Comparison of ENCODE assay signal across 31 cellular contexts in the genomic region with DNA sequence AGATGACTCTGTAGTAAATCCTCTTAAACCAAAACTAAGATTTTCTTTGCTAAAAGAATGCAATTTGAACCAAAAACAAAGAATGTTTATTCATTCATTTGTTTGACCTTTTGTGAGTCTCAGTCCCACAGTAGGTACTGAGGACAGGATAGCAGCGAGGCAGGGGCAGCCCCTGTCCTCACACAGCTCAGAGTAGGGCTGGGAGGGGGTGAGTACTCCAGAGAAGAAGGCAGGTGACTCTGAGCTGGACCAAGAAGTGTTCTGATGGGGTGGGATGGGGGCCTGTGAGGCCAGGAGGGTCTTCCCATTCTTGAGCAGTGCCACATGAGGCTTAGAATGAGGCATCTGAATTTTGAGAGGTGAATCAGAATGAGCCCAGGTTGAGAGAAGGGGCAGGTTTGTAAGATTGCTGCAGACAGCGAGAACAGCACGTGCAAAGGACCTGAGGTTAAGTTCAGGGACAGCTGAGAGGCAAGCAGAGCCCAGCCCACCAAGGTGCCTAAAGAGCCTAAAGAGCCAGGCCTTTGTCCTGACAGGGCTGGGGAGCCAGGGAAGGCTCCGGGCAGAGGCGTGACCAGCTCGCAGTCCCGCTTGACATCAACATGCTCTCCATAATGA. TPM values are rescaled to one million over a fixed set of nuclear protein-coding genes. Genes with fewer than 3 reads are reported as not detected.
A peak's percentile ranks its signal among the peaks of the same experiment; 100 is the strongest.
DNase-seq lines count a peak whose midpoint lies in the region; ATAC-seq, FAIRE-seq and TF ChIP-seq lines count a peak whose summit lies in the region.
"Had no signal": no experiment of that assay in that cellular context is flagged by ENCODE, and none has a peak within 500 bp of the region (broad histone marks: within the 10 kb centered on the region; RNA-seq: fewer than 3 reads in every experiment).

No MANE protein-coding gene starts in this region.

- peaks cover 22% of the 10 kb centered on the region for H3K4me1 Mint-ChIP-seq in mesothelial cell of epicardium
- H3K4me1 Mint-ChIP-seq: activated naive CD4-positive, alpha-beta T cell treated with anti-CD3 and anti-CD28 coated beads, Interleukin-2, amount 50 U/mL, for 24 hours had no signal

- H3K27me3 ChIP-seq in DND-41 (ENCODE audit: insufficient read depth, low read length, poor library complexity) (no peaks in the 10 kb centered on the region), body of pancreas (no peaks in the 10 kb centered on the region)
- H3K27me3 ChIP-seq: cardiac muscle cell, heart right ventricle, SJSA1, tibial nerve had no signal

- TF ChIP-seq POLR2A in A549 (IDR thresholded peaks at IDR 0.05; ENCODE audit: low read length) (no peak), body of pancreas (IDR thresholded peaks at IDR 0.05) (no peak)

- 84% methylated on average over 7 of the region's 7 CpGs for WGBS in A549 (ENCODE audit: missing lambda C conversion rate)
- WGBS in body of pancreas, 2 donors: 79 to 85% methylated on average over 7 of the region's 7 CpGs

- H2AFZ ChIP-seq in DND-41 (ENCODE audit: low read depth, low read length) (no peak overlapping the region), OCI-LY7 (ENCODE audit: low read length) (peak overlapping the region; percentile 56; the same call in 1 of the 2 replicates)

- CTCF ChIA-PET in A549 (lab: Yijun Ruan, JAX) (interaction anchor here (0.9 to 1.7 kb wide), 3 partner anchors 9 to 155 kb away, joined by 3 read pairs; no protein-coding TSS in a partner anchor), OCI-LY7 (lab: Charles Lee; ENCODE audit: unreplicated experiment) (no interaction called here)

- H4K20me1 ChIP-seq in DND-41 (ENCODE audit: insufficient read depth, low read length): no peaks in the 10 kb centered on the region
- no peaks in the 10 kb centered on the region for H4K20me1 ChIP-seq in OCI-LY7 (ENCODE audit: insufficient read depth, low read length)

- H3K27ac Mint-ChIP-seq in mesothelial cell of epicardium: peak overlapping the region; percentile 89
- H3K27ac Mint-ChIP-seq: activated CD4-positive, alpha-beta memory T cell treated with anti-CD3 and anti-CD28 coated beads for 36 hours; activated naive CD4-positive, alpha-beta T cell treated with anti-CD3 and anti-CD28 coated beads, Interleukin-2, amount 50 U/mL, for 24 hours; effector memory CD8-positive, alpha-beta T cell had no signal

- H3K36me3 ChIP-seq in DND-41 (ENCODE audit: insufficient read depth, low read length) (no peaks in the 10 kb centered on the region), OCI-LY7 (ENCODE audit: insufficient read depth, low read length) (no peaks in the 10 kb centered on the region), body of pancreas (replicated peaks in 1 of 2; ENCODE audit: insufficient read depth in 1 of 2, low read depth in 2 of 2) (no peaks in the 10 kb centered on the region)
- H3K36me3 ChIP-seq: cardiac muscle cell, heart right ventricle, SJSA1, tibial nerve had no signal

- DNase-seq in A549 (ENCODE audit: low read depth in 1 of 2, low spot score in 1 of 2): no peak
- peak; percentile 37 for DNase-seq in DND-41
- no peak for DNase-seq in OCI-LY7 (ENCODE audit: low spot score)
- DNase-seq in mesothelial cell of epicardium (ENCODE audit: low spot score in 2 of 2, unreplicated experiment in 2 of 2): no peak
- no peak for DNase-seq in DMS 273 (lab: John Stamatoyannopoulos, UW; ENCODE audit: unreplicated experiment)
- no peak for DNase-seq in body of pancreas
- DNase-seq: ACHN; activated CD4-positive, alpha-beta memory T cell treated with anti-CD3 and anti-CD28 coated beads for 36 hours; activated CD8-positive, alpha-beta memory T cell treated with anti-CD3 and anti-CD28 coated beads, Interleukin-2, amount 50 U/mL, for 48 hours; amygdala; C1 segment of cervical spinal cord; Calu3; cortex of kidney; effector memory CD8-positive, alpha-beta T cell; foreskin fibroblast; heart right ventricle; mesendoderm; NCI-H1048; retina; small intestine; stimulated activated CD4-positive, alpha-beta T cell treated with anti-CD3 and anti-CD28 coated beads, Interleukin-1b, Interleukin-23, amount 100 ng/mL, for 48 hours; stimulated activated CD8-positive, alpha-beta memory T cell treated with anti-CD3 and anti-CD28 coated beads, Interleukin-4, amount 100 ng/mL, for 48 hours; T-helper 1 cell had no signal

- intact Hi-C loops in OCI-LY7 (cut with micrococcal nuclease; ENCODE audit: unreplicated experiment) (no loop called here), body of pancreas (cut with DNase I) (no loop called here)

- POLR2A ChIA-PET in A549 (lab: Yijun Ruan, JAX) (no interaction called here), OCI-LY7 (lab: Charles Lee) (no interaction called here)

- no peak for TF ChIP-seq EP300 in A549 (IDR thresholded peaks at IDR 0.05)

- no peaks in the 10 kb centered on the region for H3K27me3 Mint-ChIP-seq in mesothelial cell of epicardium (ENCODE audit: low read depth)
- H3K27me3 Mint-ChIP-seq: activated CD4-positive, alpha-beta memory T cell treated with anti-CD3 and anti-CD28 coated beads for 36 hours; naive B cell had no signal

- peak overlapping the region; percentile 56 for H3K9ac ChIP-seq in DND-41 (ENCODE audit: low read depth, low read length)

- TF ChIP-seq CTCF in A549 (IDR thresholded peaks at IDR 0.05) (no peak), DND-41 (IDR thresholded peaks at IDR 0.05; ENCODE audit: borderline replicate concordance, extremely low read depth, low read length, poor library complexity, severe bottlenecking) (no peak), OCI-LY7 (conservative IDR thresholded peaks at IDR 0.05; ENCODE audit: low read length) (no peak), mesothelial cell of epicardium (IDR thresholded peaks at IDR 0.05; ENCODE audit: unreplicated experiment) (no peak), body of pancreas (IDR thresholded peaks at IDR 0.05) (no peak)

- H3K4me3 ChIP-seq in A549 (no peak overlapping the region), DND-41 (ENCODE audit: low read depth in 1 of 2, low read length in 2 of 2) (no peak overlapping the region; a peak in 1 of 4 replicates), OCI-LY7 (ENCODE audit: low read depth, low read length, poor library complexity, severe bottlenecking) (no peak overlapping the region), body of pancreas (no peak overlapping the region)
- H3K4me3 ChIP-seq: cardiac muscle cell, heart right ventricle, SJSA1, tibial nerve had no signal

- H3K36me3 Mint-ChIP-seq in mesothelial cell of epicardium: no peaks in the 10 kb centered on the region
- H3K36me3 Mint-ChIP-seq: activated CD4-positive, alpha-beta memory T cell treated with anti-CD3 and anti-CD28 coated beads for 36 hours; activated naive CD4-positive, alpha-beta T cell treated with anti-CD3 and anti-CD28 coated beads, Interleukin-2, amount 50 U/mL, for 24 hours; naive B cell had no signal

- ATAC-seq in A549 (no peak), DND-41 (ENCODE audit: insufficient read depth, low read depth) (no peak), HG03095 (IDR thresholded peaks at IDR 0.05; ENCODE audit: unreplicated experiment) (no peak), GM21786 (IDR thresholded peaks at IDR 0.05; ENCODE audit: unreplicated experiment) (no peak), body of pancreas (no peak)
- ATAC-seq: effector memory CD8-positive, alpha-beta T cell; heart right ventricle; left colon had no signal

- H3K4me1 ChIP-seq in A549 (peaks cover 26% of the 10 kb centered on the region), DND-41 (ENCODE audit: insufficient read depth, low read length) (peaks cover 91% of the 10 kb centered on the region), OCI-LY7 (ENCODE audit: insufficient read depth, low read length, poor library complexity, severe bottlenecking) (peaks cover 85% of the 10 kb centered on the region), body of pancreas (peaks cover 20% of the 10 kb centered on the region)

- no peak for FAIRE-seq in A549 (lab: Jason Lieb, UNC)
- FAIRE-seq: small intestine had no signal

- no peaks in the 10 kb centered on the region for H3K9me3 ChIP-seq in A549
- no peaks in the 10 kb centered on the region for H3K9me3 ChIP-seq in DND-41 (ENCODE audit: insufficient read depth, low read length, severe bottlenecking)
- no peaks in the 10 kb centered on the region for H3K9me3 ChIP-seq in OCI-LY7 (ENCODE audit: low read length)
- H3K9me3 ChIP-seq in body of pancreas: no peaks in the 10 kb centered on the region
- H3K9me3 ChIP-seq: heart right ventricle, SJSA1, tibial nerve had no signal

- H3K4me2 ChIP-seq in A549 (no peak overlapping the region), DND-41 (ENCODE audit: insufficient read depth, low read length) (peak overlapping the region; percentile 64), OCI-LY7 (ENCODE audit: low read length) (peak overlapping the region; percentile 60)

- TF ChIP-seq RAD21 in A549 (conservative IDR thresholded peaks at IDR 0.05 in 1 of 2, IDR thresholded peaks at IDR 0.05 in 1 of 2): no peak

- peak overlapping the region; percentile 95 to 97; a peak in 4 of 6 replicates for H3K27ac ChIP-seq in A549
- H3K27ac ChIP-seq in DND-41 (ENCODE audit: low read length): peak overlapping the region; percentile 94
- H3K27ac ChIP-seq in OCI-LY7 (ENCODE audit: low read depth, low read length, poor library complexity, severe bottlenecking): peak overlapping the region; percentile 67
- H3K27ac ChIP-seq in body of pancreas: no peak overlapping the region
- H3K27ac ChIP-seq: cardiac muscle cell, SJSA1 had no signal

- peaks cover 2% of the 10 kb centered on the region; the same call in 1 of the 2 replicates for H3K79me2 ChIP-seq in DND-41 (ENCODE audit: insufficient read depth, low read length)
- no peaks in the 10 kb centered on the region for H3K79me2 ChIP-seq in OCI-LY7 (ENCODE audit: insufficient read depth, low read depth, low read length)

- H3K4me3 Mint-ChIP-seq in mesothelial cell of epicardium: no peak overlapping the region
- H3K4me3 Mint-ChIP-seq: activated CD4-positive, alpha-beta memory T cell treated with anti-CD3 and anti-CD28 coated beads for 36 hours; activated naive CD4-positive, alpha-beta T cell treated with anti-CD3 and anti-CD28 coated beads, Interleukin-2, amount 50 U/mL, for 24 hours; effector memory CD8-positive, alpha-beta T cell had no signal

- BruUV-seq in OCI-LY7 (replicated peaks; lab: Mats Ljungman, UMichigan): no TSS peak

- no peaks in the 10 kb centered on the region for H3K9me2 ChIP-seq in OCI-LY7 (ENCODE audit: insufficient read depth, low read length)

- H3K9me3 Mint-ChIP-seq in mesothelial cell of epicardium: no peaks in the 10 kb centered on the region
- H3K9me3 Mint-ChIP-seq: activated CD4-positive, alpha-beta memory T cell treated with anti-CD3 and anti-CD28 coated beads for 36 hours; activated naive CD4-positive, alpha-beta T cell treated with anti-CD3 and anti-CD28 coated beads, Interleukin-2, amount 50 U/mL, for 24 hours; naive B cell had no signal

TF ChIP-seq in A549, 52 proteins besides CTCF, POLR2A, EP300 and RAD21 (continues in another document):
- no peak for TF ChIP-seq ZC3H11A (IDR thresholded peaks at IDR 0.05)

RNA-seq across cellular contexts. Expression of a gene that starts 56.9 kb away (rescaled TPM):
- polyA plus RNA-seq in A549 (2011; rRNA removed) (10.3 and 10.4 TPM in 2 replicates), A549 (2017; fragmentation: RNase III; extraction: RNeasy Plus Mini Kit Qiagen cat#74134 plus additional on column Dnase treatment) (5.1 to 5.8 TPM (median 5.6 TPM) in 3 replicates)
- polyA plus RNA-seq in A549 (2012; cell fraction: cytosol; rRNA removed): 2.5 and 3.2 TPM in 2 replicates
- polyA plus RNA-seq in A549 (2012; cell fraction: nucleus; rRNA removed): 3.5 and 4.5 TPM in 2 replicates
- 12.5 and 12.6 TPM in 2 replicates for polyA minus RNA-seq in A549 (2011; rRNA and poly(A)+ RNA removed)
- total RNA-seq in OCI-LY7 (2014; rRNA removed; shearing (Covaris generic)): 19.9 and 26.4 TPM in 2 replicates
- total RNA-seq in OCI-LY7 (2022) (14.7 and 19.2 TPM in 2 replicates), mesothelial cell of epicardium (34.5 to 39.4 TPM (median 35.9 TPM) in 3 replicates), body of pancreas (10 to 100 TPM; 18.5 to 21.5 TPM)

Comparison
In these comparisons a context has a peak if more than half of its experiments do, and no peak if none do; other contexts are left out.
1. H3K27ac ChIP-seq: peak in A549 (2 of 2), DND-41 (single experiment) and OCI-LY7 (single experiment); none in body of pancreas (0 of 4).